10 cellular contexts compared by ENCODE assay signal in genomic region chr5:97181856-97182545, GRCh38. TPM values are rescaled to one million over a fixed set of nuclear protein-coding genes. Genes with fewer than 3 reads are reported as not detected.
DNase-seq lines count a peak whose midpoint lies in the region; ATAC-seq and TF ChIP-seq lines count a peak whose summit lies in the region.
"Had no signal": no experiment of that assay in that cellular context is flagged by ENCODE, and none has a peak within 500 bp of the region (broad histone marks: within the 10 kb centered on the region; RNA-seq: fewer than 3 reads in every experiment).

No MANE protein-coding gene starts in this region.

- H3K27me3 Mint-ChIP-seq in GM23338 (ENCODE audit: insufficient read depth, low read depth, poor library complexity) = peaks cover 11% of the 10 kb centered on the region

- peak overlapping the region; percentile 68 for H3K4me3 ChIP-seq in GM23338
- peak overlapping the region; percentile 71 for H3K4me3 ChIP-seq in SJCRH30
- peak overlapping the region; percentile 65 to 96 (median 82) for H3K4me3 ChIP-seq in gastrocnemius medialis

- ATAC-seq in GM23338 (no peak), gastrocnemius medialis (no peak), GM18907 (IDR thresholded peaks at IDR 0.05; ENCODE audit: unreplicated experiment) (no peak)

- peaks cover 44% of the 10 kb centered on the region for H3K36me3 Mint-ChIP-seq in GM23338 (ENCODE audit: low read depth)

- peaks cover 5% of the 10 kb centered on the region; the same call in 1 of the 2 replicates for H3K9me2 ChIP-seq in GM23338 (ENCODE audit: insufficient read depth)

- H2AFZ ChIP-seq in GM23338 = no peak overlapping the region

- intact Hi-C loops in gastrocnemius medialis (cut with DNase I; ENCODE audit: low total_unique reads) = loop anchor here (2.0 to 10.0 kb wide), 2 partner anchors 1591 to 1627 kb away; partner anchors contain the start of genes ARSK, RGMB and SKIC3

- H3K4me1 Mint-ChIP-seq in GM23338 = peaks cover 11% of the 10 kb centered on the region

- TF ChIP-seq CTCF in GM23338 (conservative IDR thresholded peaks at IDR 0.05; ENCODE audit: low read depth in 2 of 2) (no peak), gastrocnemius medialis (IDR thresholded peaks at IDR 0.05 in 4 of 5, conservative IDR thresholded peaks at IDR 0.05 in 1 of 5) (no peak)

- no peak for DNase-seq in GM23338 (ENCODE audit: low spot score)
- peak in 1 of 2 experiments; percentile 13 for DNase-seq in SJCRH30
- peak; percentile 31 for DNase-seq in fibroblast of peridontal ligament (ENCODE audit: extremely low read depth)
- no peak for DNase-seq in gastrocnemius medialis
- DNase-seq in cerebellar cortex (ENCODE audit: low spot score) = no peak
- no peak for DNase-seq in stimulated activated CD4-positive, alpha-beta T cell treated with anti-CD3 and anti-CD28 coated beads, Interleukin-4, amount 100 ng/mL, for 4 hours
- DNase-seq in NCI-H446 (lab: John Stamatoyannopoulos, UW) = no peak

- H3K27me3 ChIP-seq in GM23338 (ENCODE audit: insufficient read depth) (peaks cover 9% of the 10 kb centered on the region), SJCRH30 (no peaks in the 10 kb centered on the region), gastrocnemius medialis (no peaks in the 10 kb centered on the region)

- H3K9me3 ChIP-seq in SJCRH30 (replicated peaks) = no peaks in the 10 kb centered on the region
- H3K9me3 ChIP-seq in gastrocnemius medialis = no peaks in the 10 kb centered on the region

- peaks cover 37% of the 10 kb centered on the region for H3K79me2 ChIP-seq in GM23338 (replicated peaks; ENCODE audit: insufficient read depth)

- peak overlapping the region; percentile 89 for H3K4me2 ChIP-seq in GM23338

- in situ Hi-C loops in gastrocnemius medialis (cut with MboI; ENCODE audit: low sequenced_read_pairs in 4 of 4) = loop anchor here in 1 of 4 donors (25.0 kb wide), 1 partner anchor 1580 kb away; the partner anchor contains the start of gene RGMB

- peak overlapping the region; percentile 97 for H3K4me3 Mint-ChIP-seq in GM23338

- no peak for TF ChIP-seq POLR2A in gastrocnemius medialis (IDR thresholded peaks at IDR 0.05)

- peaks cover 4% of the 10 kb centered on the region; the same call in 1 of the 2 replicates for H3K4me1 ChIP-seq in GM23338 (ENCODE audit: insufficient read depth)
- no peaks in the 10 kb centered on the region for H3K4me1 ChIP-seq in SJCRH30
- peaks cover 11 to 21% of the 10 kb centered on the region in 2 donors for H3K4me1 ChIP-seq in gastrocnemius medialis

- H3K27ac ChIP-seq in GM23338 (ENCODE audit: low read depth) = no peak overlapping the region
- no peak overlapping the region; the same call in 1 of the 2 replicates for H3K27ac ChIP-seq in SJCRH30
- peak overlapping the region; percentile 84 to 92 (median 88) for H3K27ac ChIP-seq in gastrocnemius medialis

- H4K20me1 ChIP-seq in GM23338 (replicated peaks; ENCODE audit: insufficient read depth) = no peaks in the 10 kb centered on the region

- peaks cover 20% of the 10 kb centered on the region for H3K36me3 ChIP-seq in GM23338 (ENCODE audit: insufficient read depth)
- H3K36me3 ChIP-seq in SJCRH30 = peaks cover 24% of the 10 kb centered on the region
- peaks cover 0 to 26% of the 10 kb centered on the region in 2 donors for H3K36me3 ChIP-seq in gastrocnemius medialis

- peak overlapping the region; percentile 100 for H3K27ac Mint-ChIP-seq in GM23338

- peaks cover 8% of the 10 kb centered on the region; the same call in 2 of the 3 replicates for H3K9me3 Mint-ChIP-seq in GM23338

- H3F3A ChIP-seq in GM23338 (replicated peaks; ENCODE audit: low read depth) = no peaks in the 10 kb centered on the region

TF ChIP-seq in GM23338, 12 proteins besides CTCF, POLR2A, EP300 and RAD21 (continues in another document):
- TF ChIP-seq ETS1 (IDR thresholded peaks at IDR 0.05) = no peak
- TF ChIP-seq NANOG (IDR thresholded peaks at IDR 0.05; ENCODE audit: borderline replicate concordance) = no peak
- TF ChIP-seq CREB1 (CRISPR knock-in tag; IDR thresholded peaks at IDR 0.05; ENCODE audit: low read depth) = no peak
- TF ChIP-seq EZH2 (IDR thresholded peaks at IDR 0.05; ENCODE audit: low read depth, unreplicated experiment) = no peak
- no peak for TF ChIP-seq STAT1 (IDR thresholded peaks at IDR 0.05; ENCODE audit: unreplicated experiment)
- TF ChIP-seq ZNF114 (CRISPR knock-in tag; IDR thresholded peaks at IDR 0.05) = no peak
- TF ChIP-seq REST (IDR thresholded peaks at IDR 0.05; ENCODE audit: unreplicated experiment) = no peak
- no peak for TF ChIP-seq JUNB (IDR thresholded peaks at IDR 0.05; ENCODE audit: unreplicated experiment)
- no peak for TF ChIP-seq ZNF331 (CRISPR knock-in tag; IDR thresholded peaks at IDR 0.05; ENCODE audit: low read depth)

RNA-seq across cellular contexts. Expression of gene RIOK2, which starts 1.0 kb away (rescaled TPM):
- total RNA-seq in GM23338 (2014; rRNA removed; shearing (Covaris generic)) = 22.9 and 24.0 TPM in 2 replicates
- polyA plus RNA-seq in GM23338 (2016; fragmentation: Nextera tagmentation; extraction: Ambion mirVana) = 44.9 and 47.6 TPM in 2 replicates
- 47.2 and 53.5 TPM in 2 replicates for total RNA-seq in SJCRH30 (2014; rRNA removed; shearing (Covaris generic))
- 10 to 100 TPM in 3 of 4 donors, 1 to 10 TPM in 1; 9.8 to 34.4 (median 17.3) TPM for total RNA-seq in gastrocnemius medialis

RNA-seq across cellular contexts. Expression of gene LIX1, which starts 39.6 kb away (rescaled TPM):
- total RNA-seq in GM23338 (2014; rRNA removed; shearing (Covaris generic)) = not detected in 2 replicates
- 0.13 and 0.16 TPM in 2 replicates for polyA plus RNA-seq in GM23338 (2016; fragmentation: Nextera tagmentation; extraction: Ambion mirVana)
- 0.04 and 0.15 TPM in 2 replicates for total RNA-seq in SJCRH30 (2014; rRNA removed; shearing (Covaris generic))
- not detected for total RNA-seq in gastrocnemius medialis
- total RNA-seq: M059J, mesenteric fat pad had no signal

Comparison
In these comparisons a context has a peak if more than half of its experiments do, and no peak if none do; other contexts are left out.
1. H3K27ac ChIP-seq: peak in gastrocnemius medialis (4 of 4); none in GM23338 (single experiment) and SJCRH30 (single experiment).
2. Peak in every context shown above with its lines, with median percentiles within 50 percentile points of each other: H3K4me3 ChIP-seq.